ENCODE assay signal across 25 cellular contexts in the genomic region with DNA sequence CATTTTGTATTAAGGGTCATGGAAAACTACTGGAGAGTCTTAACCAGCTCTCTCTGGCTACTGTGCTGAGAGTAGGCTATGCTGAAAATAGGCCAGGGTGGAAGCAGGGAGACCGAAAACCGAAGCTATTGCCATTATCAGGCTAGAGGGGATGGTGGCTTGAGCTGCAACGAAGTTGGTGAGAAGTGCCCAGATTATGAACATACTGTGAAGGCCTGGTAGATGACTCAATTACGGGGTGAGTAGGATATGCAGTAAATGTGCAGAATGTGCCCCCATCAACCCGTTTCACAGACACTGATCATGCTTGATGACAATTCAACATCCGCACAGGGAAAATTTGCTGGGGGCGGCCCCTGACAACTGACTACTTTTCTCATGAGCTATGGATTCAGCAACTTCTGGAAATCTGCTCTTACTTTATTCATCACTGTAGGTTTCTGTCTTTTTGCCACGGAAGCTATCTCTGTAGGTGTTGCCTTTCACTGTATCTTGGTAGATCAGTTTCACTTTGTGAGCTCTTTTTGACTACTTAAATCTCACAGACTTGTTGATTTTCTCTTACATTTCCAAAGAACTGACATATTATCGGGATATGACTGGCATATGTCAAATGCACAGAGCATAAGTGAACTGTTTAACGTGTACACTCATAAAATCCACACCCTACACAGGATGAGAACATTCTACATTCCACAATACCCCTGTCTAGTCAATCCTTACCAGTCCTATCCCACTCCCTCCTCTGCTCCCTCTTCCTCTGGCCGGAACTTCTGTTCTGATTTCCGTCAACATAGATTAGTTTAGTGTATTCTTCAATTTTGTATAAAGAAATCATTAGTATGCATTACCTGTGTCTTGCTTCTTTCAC. TPM values are rescaled to one million over a fixed set of nuclear protein-coding genes. Genes with fewer than 3 reads are reported as not detected.
A peak's percentile ranks its signal among the peaks of the same experiment; 100 is the strongest.
DNase-seq lines count a peak whose midpoint lies in the region; ATAC-seq and TF ChIP-seq lines count a peak whose summit lies in the region.
"Had no signal": no experiment of that assay in that cellular context is flagged by ENCODE, and none has a peak within 500 bp of the region (broad histone marks: within the 10 kb centered on the region; RNA-seq: fewer than 3 reads in every experiment).

No MANE protein-coding gene starts in this region.

- H3K79me2 ChIP-seq in PC-3 (ENCODE audit: low read length) (no peaks in the 10 kb centered on the region), neural cell (replicated peaks; ENCODE audit: insufficient read depth, low read length) (no peaks in the 10 kb centered on the region)

- intact Hi-C loops in PC-3 (cut with micrococcal nuclease) = no loop called here
- intact Hi-C loops in head of caudate nucleus (cut with DNase I) = no loop called here

- TF ChIP-seq EP300 in neural cell (conservative IDR thresholded peaks at IDR 0.05; ENCODE audit: poor library complexity, severe bottlenecking) = peak; percentile 29

- POLR2A ChIA-PET in PC-3 (lab: Charles Lee; ENCODE audit: unreplicated experiment) = no interaction called here

- no peak for TF ChIP-seq RAD21 in neural cell (conservative IDR thresholded peaks at IDR 0.05)

- DNase-seq in 8988T (peak; percentile 13), PC-3 (no peak), head of caudate nucleus (peak in 39 of 42 donors; percentile 9 to 76 (median 47)), epidermal melanocyte (ENCODE audit: insufficient read length, low spot score) (no peak), NCI-H345 treated with DMSO at 0.1 percent for 48 hours (lab: John Stamatoyannopoulos, UW; ENCODE audit: unreplicated experiment) (no peak), mucosa of gallbladder (ENCODE audit: low spot score) (no peak), superior temporal gyrus (ENCODE audit: extremely low spot score) (no peak)
- DNase-seq: C1 segment of cervical spinal cord; Calu3; CD4-positive, alpha-beta memory T cell; COR-L47; DMS53; DMS79 treated with DMSO at 0.1 percent for 48 hours; GF-D8; H9; HFFc6 had no signal

- H3K9me3 ChIP-seq in PC-3 (ENCODE audit: low read length) (no peaks in the 10 kb centered on the region), neural cell (ENCODE audit: low read length) (no peaks in the 10 kb centered on the region)

- TF ChIP-seq CTCF in PC-3 (conservative IDR thresholded peaks at IDR 0.05; ENCODE audit: low read depth, low read length) (no peak), neural cell (IDR thresholded peaks at IDR 0.05; ENCODE audit: poor library complexity, severe bottlenecking) (no peak)

- BruUV-seq in PC-3 (replicated peaks; lab: Mats Ljungman, UMichigan) = no TSS peak

- no peaks in the 10 kb centered on the region for H4K20me1 ChIP-seq in PC-3 (ENCODE audit: low read length)
- H4K20me1 ChIP-seq in neural cell (ENCODE audit: insufficient read depth) = no peaks in the 10 kb centered on the region

- no peak overlapping the region for H3K9ac ChIP-seq in PC-3 (ENCODE audit: low read length)
- H3K9ac ChIP-seq in neural cell (ENCODE audit: low read length) = no peak overlapping the region

- H3F3A ChIP-seq in PC-3 (ENCODE audit: low read length, unreplicated experiment) (no peaks in the 10 kb centered on the region), neural cell (ENCODE audit: insufficient read depth, low read length, poor library complexity, severe bottlenecking) (no peaks in the 10 kb centered on the region)

- ATAC-seq in PC-3 = peak; percentile 43; the same call in 1 of the 2 replicates
- ATAC-seq: GM23338, HCT116 had no signal

- no peaks in the 10 kb centered on the region for H3K4me1 ChIP-seq in PC-3 (ENCODE audit: insufficient read depth, low read length)

- H3K4me3 ChIP-seq in PC-3 (ENCODE audit: low read length) (no peak overlapping the region), neural cell (ENCODE audit: low read length) (no peak overlapping the region)
- H3K4me3 ChIP-seq: GM23338 had no signal

- H3K4me2 ChIP-seq in PC-3 (ENCODE audit: low read length) = no peak overlapping the region
- H3K4me2 ChIP-seq in neural cell (ENCODE audit: low read length) = no peak overlapping the region
- H3K4me2 ChIP-seq: GM23338 had no signal

- no peak overlapping the region for H3K27ac ChIP-seq in PC-3 (ENCODE audit: low read length)
- H3K27ac ChIP-seq in neural cell (ENCODE audit: low read length) = no peak overlapping the region

- H2AFZ ChIP-seq in PC-3 (ENCODE audit: low read length) = no peak overlapping the region
- H2AFZ ChIP-seq in neural cell (ENCODE audit: low read depth, low read length) = no peak overlapping the region
- H2AFZ ChIP-seq: GM23338 had no signal

- H3K9me2 ChIP-seq in PC-3 (replicated peaks; ENCODE audit: low read length) (no peaks in the 10 kb centered on the region), neural cell (ENCODE audit: insufficient read depth, low read length) (no peaks in the 10 kb centered on the region)

- no peaks in the 10 kb centered on the region for H3K36me3 ChIP-seq in PC-3 (ENCODE audit: low read depth, low read length)
- no peaks in the 10 kb centered on the region for H3K36me3 ChIP-seq in neural cell (ENCODE audit: insufficient read depth, low read length)

- H3K27me3 ChIP-seq in PC-3 (ENCODE audit: low read length) = no peaks in the 10 kb centered on the region
- no peaks in the 10 kb centered on the region for H3K27me3 ChIP-seq in neural cell (ENCODE audit: insufficient read depth, low read depth, low read length)

- CTCF ChIA-PET in PC-3 (lab: Charles Lee) = no interaction called here

TF ChIP-seq in neural cell, 6 proteins besides CTCF, POLR2A, EP300 and RAD21:
- TF ChIP-seq SMC3 (conservative IDR thresholded peaks at IDR 0.05; ENCODE audit: poor library complexity) (no peak), TAF1 (IDR thresholded peaks at IDR 0.05; ENCODE audit: low read depth) (no peak), MXI1 (conservative IDR thresholded peaks at IDR 0.05; ENCODE audit: poor library complexity, severe bottlenecking) (no peak), POLR2AphosphoS5 (IDR thresholded peaks at IDR 0.05) (no peak), EZH2 (IDR thresholded peaks at IDR 0.05; ENCODE audit: borderline replicate concordance, insufficient read depth, low read length, poor library complexity, severe bottlenecking) (no peak)
- TF ChIP-seq, protein P1, sequence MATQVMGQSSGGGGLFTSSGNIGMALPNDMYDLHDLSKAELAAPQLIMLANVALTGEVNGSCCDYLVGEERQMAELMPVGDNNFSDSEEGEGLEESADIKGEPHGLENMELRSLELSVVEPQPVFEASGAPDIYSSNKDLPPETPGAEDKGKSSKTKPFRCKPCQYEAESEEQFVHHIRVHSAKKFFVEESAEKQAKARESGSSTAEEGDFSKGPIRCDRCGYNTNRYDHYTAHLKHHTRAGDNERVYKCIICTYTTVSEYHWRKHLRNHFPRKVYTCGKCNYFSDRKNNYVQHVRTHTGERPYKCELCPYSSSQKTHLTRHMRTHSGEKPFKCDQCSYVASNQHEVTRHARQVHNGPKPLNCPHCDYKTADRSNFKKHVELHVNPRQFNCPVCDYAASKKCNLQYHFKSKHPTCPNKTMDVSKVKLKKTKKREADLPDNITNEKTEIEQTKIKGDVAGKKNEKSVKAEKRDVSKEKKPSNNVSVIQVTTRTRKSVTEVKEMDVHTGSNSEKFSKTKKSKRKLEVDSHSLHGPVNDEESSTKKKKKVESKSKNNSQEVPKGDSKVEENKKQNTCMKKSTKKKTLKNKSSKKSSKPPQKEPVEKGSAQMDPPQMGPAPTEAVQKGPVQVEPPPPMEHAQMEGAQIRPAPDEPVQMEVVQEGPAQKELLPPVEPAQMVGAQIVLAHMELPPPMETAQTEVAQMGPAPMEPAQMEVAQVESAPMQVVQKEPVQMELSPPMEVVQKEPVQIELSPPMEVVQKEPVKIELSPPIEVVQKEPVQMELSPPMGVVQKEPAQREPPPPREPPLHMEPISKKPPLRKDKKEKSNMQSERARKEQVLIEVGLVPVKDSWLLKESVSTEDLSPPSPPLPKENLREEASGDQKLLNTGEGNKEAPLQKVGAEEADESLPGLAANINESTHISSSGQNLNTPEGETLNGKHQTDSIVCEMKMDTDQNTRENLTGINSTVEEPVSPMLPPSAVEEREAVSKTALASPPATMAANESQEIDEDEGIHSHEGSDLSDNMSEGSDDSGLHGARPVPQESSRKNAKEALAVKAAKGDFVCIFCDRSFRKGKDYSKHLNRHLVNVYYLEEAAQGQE (IDR thresholded peaks at IDR 0.05; ENCODE audit: borderline replicate concordance) = no peak

RNA-seq across cellular contexts. Expression of a gene that starts 15.5 kb away (rescaled TPM):
- total RNA-seq in PC-3 (2014; rRNA removed) (not detected in 2 replicates), mucosa of gallbladder (not detected)
- polyA plus RNA-seq in neural cell = not detected in 2 replicates
- polyA minus RNA-seq in neural cell = not detected in 2 replicates
- total RNA-seq: A172; A673; Calu3; CD4-positive, alpha-beta memory T cell; Daoy; G401; GM23338; H9; HFFc6 had no signal
- polyA plus RNA-seq: BJ; CD4-positive, alpha-beta memory T cell; GM23338 had no signal

RNA-seq across cellular contexts. Expression of a gene that starts 31.0 kb away (rescaled TPM):
- total RNA-seq in PC-3 (2014; rRNA removed) = not detected in 2 replicates
- not detected in 2 replicates for polyA plus RNA-seq in neural cell
- polyA minus RNA-seq in neural cell = not detected in 2 replicates
- not detected for total RNA-seq in mucosa of gallbladder
- total RNA-seq: A172; A673; Calu3; CD4-positive, alpha-beta memory T cell; Daoy; G401; GM23338; H4; H9; HFFc6 had no signal
- polyA plus RNA-seq: BJ; CD4-positive, alpha-beta memory T cell; GM23338 had no signal

RNA-seq across cellular contexts. Expression of a gene that starts 42.5 kb away (rescaled TPM):
- total RNA-seq in PC-3 (2014; rRNA removed) (1.8 and 2.9 TPM in 2 replicates), mucosa of gallbladder (1.8 TPM)
- polyA plus RNA-seq in neural cell = 0.35 TPM in 1 of 2 replicates, not detected in the other
- 0.35 TPM in 1 of 2 replicates, not detected in the other for polyA minus RNA-seq in neural cell
- total RNA-seq: A172, A673, Daoy, G401, H4, HFFc6 had no signal
- polyA plus RNA-seq: BJ; CD4-positive, alpha-beta memory T cell had no signal

Comparison
In these comparisons a context has a peak if more than half of its experiments do, and no peak if none do; other contexts are left out.
1. DNase-seq: peak in 8988T (single experiment) and head of caudate nucleus (39 of 42); none in PC-3 (single experiment), epidermal melanocyte (single experiment), NCI-H345 treated with DMSO at 0.1 percent for 48 hours (single experiment), mucosa of gallbladder (single experiment) and superior temporal gyrus (single experiment).